Comparison of ENCODE assay signal across 12 cellular contexts in the genomic region with DNA sequence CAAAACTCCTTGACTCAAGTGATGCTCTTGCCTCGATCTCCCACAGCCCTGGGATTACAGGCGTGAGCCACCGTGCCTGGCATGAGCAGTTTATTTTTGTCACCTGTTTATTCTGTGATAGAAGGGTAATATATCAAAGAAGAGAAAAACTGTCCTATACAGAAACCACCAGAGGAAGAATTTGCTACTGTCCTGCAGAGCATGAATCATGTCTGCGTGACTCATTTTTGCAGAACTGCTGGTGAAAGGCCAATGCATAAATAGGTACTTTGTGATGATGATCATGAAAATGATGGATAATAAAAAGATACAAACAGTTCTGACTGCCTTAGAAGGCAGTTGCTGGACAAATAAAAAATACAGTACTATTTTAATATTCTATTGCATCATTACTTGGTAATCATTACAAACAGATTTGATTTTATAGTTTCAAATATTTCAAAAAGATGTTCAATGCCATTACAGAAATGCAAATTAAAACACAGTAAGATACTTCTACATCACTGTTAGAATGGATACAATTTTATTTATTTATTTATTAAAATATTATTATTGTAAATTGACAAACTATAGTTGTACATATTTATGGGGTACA. TPM values are rescaled to one million over a fixed set of nuclear protein-coding genes. Genes with fewer than 3 reads are reported as not detected.
DNase-seq lines count a peak whose midpoint lies in the region; ATAC-seq and TF ChIP-seq lines count a peak whose summit lies in the region.
"Had no signal": no experiment of that assay in that cellular context is flagged by ENCODE, and none has a peak within 500 bp of the region (broad histone marks: within the 10 kb centered on the region; RNA-seq: fewer than 3 reads in every experiment).

No MANE protein-coding gene starts in this region.

- TF ChIP-seq CTCF in PC-3 (conservative IDR thresholded peaks at IDR 0.05; ENCODE audit: low read depth, low read length) (no peak), epithelial cell of esophagus (IDR thresholded peaks at IDR 0.05; ENCODE audit: insufficient read depth, low read depth, low read length, missing control alignments) (no peak)

- H3K4me1 ChIP-seq in PC-3 (ENCODE audit: insufficient read depth, low read length) = peaks cover 11% of the 10 kb centered on the region

- H2AFZ ChIP-seq in PC-3 (ENCODE audit: low read length) = no peak overlapping the region

- no peak overlapping the region for H3K9ac ChIP-seq in PC-3 (ENCODE audit: low read length)

- no peaks in the 10 kb centered on the region for H3F3A ChIP-seq in PC-3 (ENCODE audit: low read length, unreplicated experiment)

- CTCF ChIA-PET in PC-3 (lab: Charles Lee) = no interaction called here

- POLR2A ChIA-PET in PC-3 (lab: Charles Lee; ENCODE audit: unreplicated experiment) = no interaction called here

- BruUV-seq in PC-3 (replicated peaks; lab: Mats Ljungman, UMichigan) = no TSS peak

- 0 out of 2 replicates have a peak overlapping the region, but pooled peaks have one; percentile 17 for H3K27ac ChIP-seq in PC-3 (ENCODE audit: low read length)

- peak overlapping the region; percentile 62 for H3K4me2 ChIP-seq in PC-3 (ENCODE audit: low read length)
- H3K4me2 ChIP-seq: smooth muscle cell had no signal

- H3K36me3 ChIP-seq in PC-3 (ENCODE audit: low read depth, low read length) = no peaks in the 10 kb centered on the region

- H3K4me3 ChIP-seq in PC-3 (ENCODE audit: low read length) (no peak overlapping the region), epithelial cell of esophagus (ENCODE audit: low read length) (no peak overlapping the region)
- H3K4me3 ChIP-seq: smooth muscle cell had no signal

- intact Hi-C loops in PC-3 (cut with micrococcal nuclease) = loop anchor here (1.0 kb wide), 2 partner anchors 27 to 40 kb away; partner anchors contain the start of genes PIGP and TTC3

- H4K20me1 ChIP-seq in PC-3 (ENCODE audit: low read length) = no peaks in the 10 kb centered on the region

- ATAC-seq in PC-3 (peak; percentile 96), HG03457 (IDR thresholded peaks at IDR 0.05; ENCODE audit: unreplicated experiment) (no peak)

- no peaks in the 10 kb centered on the region for H3K9me3 ChIP-seq in PC-3 (ENCODE audit: low read length)

- peak; percentile 25 for DNase-seq in GM04503 (ENCODE audit: low read depth)
- DNase-seq in PC-3 = peak; percentile 92
- peak; percentile 80 for DNase-seq in epithelial cell of esophagus (ENCODE audit: low read depth)
- DNase-seq in renal cortical epithelial cell (ENCODE audit: low read depth) = peak; percentile 55
- no peak for DNase-seq in NCI-H1694 treated with DMSO at 0.1 percent for 48 hours (lab: John Stamatoyannopoulos, UW)
- no peak for DNase-seq in UCSD-AML1 (lab: John Stamatoyannopoulos, UW; ENCODE audit: unreplicated experiment)
- DNase-seq: activated gamma-delta T cell; mesendoderm; NK-92 treated with Interleukin-12 subunit alpha and Interleukin-12 subunit beta, amount 100 ng/mL, for 24 hours; stimulated activated naive CD4-positive, alpha-beta T cell had no signal

- H3K27me3 ChIP-seq in PC-3 (ENCODE audit: low read length) = no peaks in the 10 kb centered on the region

- H3K9me2 ChIP-seq in PC-3 (replicated peaks; ENCODE audit: low read length) = no peaks in the 10 kb centered on the region

- no peaks in the 10 kb centered on the region for H3K79me2 ChIP-seq in PC-3 (ENCODE audit: low read length)

RNA-seq across cellular contexts. Expression of gene RIPPLY3, which starts 26.5 kb away (rescaled TPM):
- 10.0 and 11.4 TPM in 2 replicates for total RNA-seq in PC-3 (2014; rRNA removed)
- 0.15 and 0.69 TPM in 2 replicates for total RNA-seq in renal cortical epithelial cell
- total RNA-seq: smooth muscle cell had no signal

RNA-seq across cellular contexts. Expression of gene PIGP, which starts 39.9 kb away (rescaled TPM):
- total RNA-seq in PC-3 (2014; rRNA removed) (17.1 and 20.1 TPM in 2 replicates), renal cortical epithelial cell (3.5 and 5.6 TPM in 2 replicates)

RNA-seq across cellular contexts. Expression of gene TTC3, which starts 40.1 kb away (rescaled TPM):
- total RNA-seq in PC-3 (2014; rRNA removed) (121 and 140 TPM in 2 replicates), renal cortical epithelial cell (177 and 302 TPM in 2 replicates)

Comparison
In these comparisons a context has a peak if more than half of its experiments do, and no peak if none do; other contexts are left out.
1. DNase-seq: peak in GM04503 (single experiment), PC-3 (single experiment), epithelial cell of esophagus (single experiment) and renal cortical epithelial cell (single experiment); none in NCI-H1694 treated with DMSO at 0.1 percent for 48 hours (single experiment) and UCSD-AML1 (single experiment).